In the genomic region with DNA sequence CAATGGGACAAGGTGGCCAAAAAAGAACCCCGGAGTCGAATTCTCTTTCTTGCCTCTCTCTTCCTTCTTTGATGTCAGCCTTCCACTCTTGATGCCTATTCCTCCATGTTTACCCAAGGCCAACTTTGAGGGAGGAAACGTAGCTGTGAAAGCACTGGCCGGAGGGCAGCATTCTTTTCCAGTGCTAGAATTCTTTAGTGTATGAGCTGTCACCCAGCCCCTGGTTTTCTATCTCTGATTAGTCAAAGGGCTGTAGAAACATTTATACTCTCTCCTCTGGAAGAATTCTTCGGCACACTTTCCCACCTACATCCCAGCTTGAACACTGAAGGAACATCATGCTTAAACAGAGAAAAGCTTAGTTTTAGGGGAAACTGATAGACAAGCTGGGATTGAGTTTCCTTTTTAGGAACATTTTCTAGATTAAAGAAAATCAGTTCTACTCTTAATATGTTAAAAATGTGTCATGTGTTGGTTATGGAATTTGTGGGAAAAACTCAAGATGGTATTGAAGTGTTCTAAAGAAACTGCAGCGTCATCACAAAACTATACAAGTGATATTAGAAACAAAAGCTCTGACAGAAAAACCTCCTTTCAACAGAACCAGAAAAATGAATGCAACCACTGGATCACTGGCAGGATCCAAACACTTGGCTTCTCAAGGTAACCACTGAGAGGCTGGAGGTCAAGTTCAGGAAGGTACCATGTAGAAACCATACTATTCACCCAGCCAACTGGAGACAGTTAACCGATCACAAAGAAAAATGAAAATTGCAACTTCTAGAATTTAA, we compare ENCODE assay signal across 9 cellular contexts. TPM values are rescaled to one million over a fixed set of nuclear protein-coding genes. Genes with fewer than 3 reads are reported as not detected.
DNase-seq lines count a peak whose midpoint lies in the region; ATAC-seq and TF ChIP-seq lines count a peak whose summit lies in the region.
"Had no signal": no experiment of that assay in that cellular context is flagged by ENCODE, and none has a peak within 500 bp of the region (broad histone marks: within the 10 kb centered on the region; RNA-seq: fewer than 3 reads in every experiment).

No MANE protein-coding gene starts in this region.

- DNase-seq in AG09319 (ENCODE audit: extremely low read depth, low read depth) (peak; percentile 71), Panc1 (ENCODE audit: low read depth, low spot score) (peak; percentile 79), esophagus muscularis mucosa (ENCODE audit: extremely low spot score) (no peak), neural crest cell (ENCODE audit: low read depth, low spot score) (no peak), amygdala (lab: John Stamatoyannopoulos, UW) (no peak), substantia nigra (lab: John Stamatoyannopoulos, UW) (no peak), C1 segment of cervical spinal cord (lab: John Stamatoyannopoulos, UW) (no peak)

- TF ChIP-seq EP300 in esophagus muscularis mucosa (IDR thresholded peaks at IDR 0.05): no peak

- POLR2A ChIA-PET in Panc1 (lab: Charles Lee): interaction anchor here (0.7 to 1.0 kb wide), 2 partner anchors 13 to 23 kb away, joined by 3 to 27 read pairs; no protein-coding TSS in a partner anchor

- peak overlapping the region; percentile 45 for H3K4me3 Mint-ChIP-seq in neural crest cell
- H3K4me3 Mint-ChIP-seq: natural killer cell treated with Interleukin-12 subunit alpha and Interleukin-12 subunit beta and Interleukin-15 and Interleukin-18, amount 100 ng/mL, for 72 hours had no signal

- peak overlapping the region; percentile 92 for H3K27ac ChIP-seq in Panc1 (ENCODE audit: low read length)
- peak overlapping the region; percentile 48 to 81 (median 50) for H3K27ac ChIP-seq in esophagus muscularis mucosa (replicated peaks in 1 of 4)
- no peak overlapping the region for H3K27ac ChIP-seq in substantia nigra (ENCODE audit: low read depth, low read length, poor library complexity, severe bottlenecking)

- H3K27me3 ChIP-seq in Panc1 (ENCODE audit: control insufficient read depth, insufficient read depth, low read length) (no peaks in the 10 kb centered on the region), esophagus muscularis mucosa (no peaks in the 10 kb centered on the region)

- peak overlapping the region; percentile 7 to 26; a peak in 2 of 4 replicates for H3K4me3 ChIP-seq in Panc1 (ENCODE audit: low read depth in 2 of 2, low read length in 2 of 2)
- H3K4me3 ChIP-seq in esophagus muscularis mucosa: no peak overlapping the region

- peak overlapping the region; percentile 95 for H3K27ac Mint-ChIP-seq in neural crest cell (ENCODE audit: unreplicated experiment)
- H3K27ac Mint-ChIP-seq: natural killer cell treated with Interleukin-12 subunit alpha and Interleukin-12 subunit beta and Interleukin-15 and Interleukin-18, amount 100 ng/mL, for 72 hours had no signal

- WGBS in esophagus muscularis mucosa: 56% methylated on average over 7 of the region's 7 CpGs

- peaks cover 4% of the 10 kb centered on the region for H3K36me3 Mint-ChIP-seq in neural crest cell (ENCODE audit: low read depth)
- H3K36me3 Mint-ChIP-seq: natural killer cell treated with Interleukin-12 subunit alpha and Interleukin-12 subunit beta and Interleukin-15 and Interleukin-18, amount 100 ng/mL, for 72 hours had no signal

- peaks cover 5% of the 10 kb centered on the region for H3K9me3 Mint-ChIP-seq in neural crest cell
- H3K9me3 Mint-ChIP-seq: natural killer cell treated with Interleukin-12 subunit alpha and Interleukin-12 subunit beta and Interleukin-15 and Interleukin-18, amount 100 ng/mL, for 72 hours had no signal

- H3K27me3 Mint-ChIP-seq in neural crest cell (ENCODE audit: low read depth): no peaks in the 10 kb centered on the region
- H3K27me3 Mint-ChIP-seq: natural killer cell treated with Interleukin-12 subunit alpha and Interleukin-12 subunit beta and Interleukin-15 and Interleukin-18, amount 100 ng/mL, for 72 hours had no signal

- in situ Hi-C loops in Panc1 (cut with HindIII; ENCODE audit: low pct_unique_long_range_greater_than_20kb, low sequenced_read_pairs): no loop called here

- H3K9me3 ChIP-seq in Panc1 (ENCODE audit: control insufficient read depth, insufficient read depth, low read depth, low read length): peaks cover 5% of the 10 kb centered on the region; the same call in 1 of the 2 replicates
- no peaks in the 10 kb centered on the region for H3K9me3 ChIP-seq in esophagus muscularis mucosa

- intact Hi-C loops in Panc1 (cut with micrococcal nuclease; ENCODE audit: unreplicated experiment) (no loop called here), esophagus muscularis mucosa (cut with DNase I) (no loop called here)

- CTCF ChIA-PET in Panc1 (lab: Charles Lee): interaction anchor here (0.8 kb wide), 1 partner anchor 22 kb away, joined by 3 read pairs; no protein-coding TSS in a partner anchor

- peaks cover 27% of the 10 kb centered on the region for H3K4me1 Mint-ChIP-seq in neural crest cell

- BruUV-seq in Panc1 (replicated peaks; lab: Mats Ljungman, UMichigan): TSS peak; percentile 95

- H3K4me1 ChIP-seq in Panc1 (ENCODE audit: control insufficient read depth, insufficient read depth, low read length): peaks cover 45% of the 10 kb centered on the region
- peaks cover 17 to 29% (median 27%) of the 10 kb centered on the region in 4 donors for H3K4me1 ChIP-seq in esophagus muscularis mucosa

- TF ChIP-seq CTCF in AG09319 (IDR thresholded peaks at IDR 0.05; ENCODE audit: low read depth, low read length) (no peak), Panc1 (IDR thresholded peaks at IDR 0.05) (no peak), esophagus muscularis mucosa (IDR thresholded peaks at IDR 0.05) (no peak), neural crest cell (conservative IDR thresholded peaks at IDR 0.05) (no peak)

- TF ChIP-seq POLR2A in esophagus muscularis mucosa (IDR thresholded peaks at IDR 0.05; ENCODE audit: low read depth): no peak

- ATAC-seq in Panc1: peak; percentile 93
- no peak for ATAC-seq in GM18867 (IDR thresholded peaks at IDR 0.05; ENCODE audit: unreplicated experiment)
- ATAC-seq: natural killer cell treated with Interleukin-12 subunit alpha and Interleukin-12 subunit beta and Interleukin-15 and Interleukin-18, amount 100 ng/mL, for 72 hours had no signal

- no peaks in the 10 kb centered on the region for H3K36me3 ChIP-seq in Panc1 (ENCODE audit: control insufficient read depth, insufficient read depth, low read length)
- no peaks in the 10 kb centered on the region for H3K36me3 ChIP-seq in esophagus muscularis mucosa

RNA-seq across cellular contexts. Expression of gene UTRN, which starts 20.7 kb away (rescaled TPM):
- total RNA-seq in Panc1 (2021; ENCODE audit: unreplicated experiment) (122 TPM), esophagus muscularis mucosa (100 to 1,000 TPM in 3 of 4 donors, 10 to 100 TPM in 1; 98.6 to 112 (median 102) TPM), neural crest cell (74.0 and 76.8 TPM in 2 replicates)
- polyA plus RNA-seq in Panc1 (2012; ENCODE audit: insufficient read length): 52.1 TPM

Comparison
In these comparisons a context has a peak if more than half of its experiments do, and no peak if none do; other contexts are left out.
1. DNase-seq: peak in AG09319 (single experiment) and Panc1 (single experiment); none in esophagus muscularis mucosa (single experiment), neural crest cell (single experiment), amygdala (0 of 56), substantia nigra (0 of 49) and C1 segment of cervical spinal cord (0 of 14).
2. H3K4me3 ChIP-seq: peak in Panc1 (2 of 2); none in esophagus muscularis mucosa (0 of 4).